Comparison of ENCODE assay signal across 11 cellular contexts in the genomic region with DNA sequence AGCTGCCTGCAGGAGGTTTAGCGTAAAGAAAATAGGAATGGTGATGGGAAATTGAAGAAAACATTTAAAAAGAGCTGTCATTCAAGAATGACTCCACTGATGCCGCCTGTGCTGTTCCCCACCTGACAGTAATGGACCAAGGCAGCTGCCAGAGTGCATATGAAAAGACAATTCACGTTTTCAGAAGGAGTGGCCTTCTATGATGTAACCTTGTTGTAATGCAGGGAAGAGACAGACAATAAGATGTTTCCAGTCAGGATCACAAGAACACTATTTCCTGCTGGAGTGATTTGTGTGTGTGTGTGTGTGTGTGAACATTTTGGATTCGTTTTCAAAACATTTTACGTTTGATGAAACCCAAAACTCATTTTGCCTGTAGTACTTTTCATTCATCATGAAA.
A peak's percentile ranks its signal among the peaks of the same experiment; 100 is the strongest.
DNase-seq lines count a peak whose midpoint lies in the region; ATAC-seq, FAIRE-seq and TF ChIP-seq lines count a peak whose summit lies in the region.
"Had no signal": no experiment of that assay in that cellular context is flagged by ENCODE, and none has a peak within 500 bp of the region (broad histone marks: within the 10 kb centered on the region; RNA-seq: fewer than 3 reads in every experiment).

No MANE protein-coding gene starts in this region.

- no peak overlapping the region for H2BK20ac ChIP-seq in IMR-90 (ENCODE audit: low read depth, low read length)

- no peak overlapping the region for H3K4me3 ChIP-seq in CD8-positive, alpha-beta T cell (ENCODE audit: low read depth, low read length)
- H3K4me3 ChIP-seq in IMR-90 (ENCODE audit: insufficient read depth, low read depth, low read length) (no peak overlapping the region), astrocyte of the spinal cord (ENCODE audit: low read depth, low read length) (no peak overlapping the region), keratinocyte (ENCODE audit: control insufficient read depth in 2 of 3, extremely low read depth in 1 of 3, insufficient read depth in 2 of 3, low read depth in 1 of 3, low read length in 3 of 3) (no peak overlapping the region)

- H2BK120ac ChIP-seq in IMR-90 (ENCODE audit: low read depth, low read length): no peak overlapping the region

- H4K20me1 ChIP-seq in IMR-90 (ENCODE audit: insufficient read depth, low read length) (no peaks in the 10 kb centered on the region), keratinocyte (ENCODE audit: control insufficient read depth, extremely low read depth, insufficient read depth, low read length) (no peaks in the 10 kb centered on the region)

- TF ChIP-seq RAD21 in IMR-90 (IDR thresholded peaks at IDR 0.05; ENCODE audit: low read length): no peak

- H2BK15ac ChIP-seq in IMR-90 (ENCODE audit: low read depth, low read length): no peak overlapping the region

- H3K9me1 ChIP-seq in IMR-90 (ENCODE audit: insufficient read depth, low read length): peaks cover 12% of the 10 kb centered on the region; the same call in 1 of the 2 replicates
- H3K9me1 ChIP-seq in keratinocyte (ENCODE audit: control insufficient read depth, extremely low read depth, insufficient read depth, low read length): no peaks in the 10 kb centered on the region

- H3K27me3 ChIP-seq in CD8-positive, alpha-beta T cell (ENCODE audit: insufficient read depth, low read length): no peaks in the 10 kb centered on the region
- H3K27me3 ChIP-seq in IMR-90 (ENCODE audit: control insufficient read depth, insufficient read depth, low read length) (no peaks in the 10 kb centered on the region), keratinocyte (ENCODE audit: control insufficient read depth, extremely low read depth, insufficient read depth, low read length) (no peaks in the 10 kb centered on the region)

- H3K4ac ChIP-seq in IMR-90 (ENCODE audit: low read depth, low read length): no peak overlapping the region

- no peak overlapping the region for H3K56ac ChIP-seq in IMR-90 (ENCODE audit: extremely low read depth, insufficient read depth, low read length)

- H3K4me2 ChIP-seq in IMR-90 (ENCODE audit: low read depth, low read length) (no peak overlapping the region), keratinocyte (ENCODE audit: control insufficient read depth, extremely low read depth, insufficient read depth, low read depth, low read length) (peak overlapping the region; percentile 18)

- peaks cover 2% of the 10 kb centered on the region for H3K9me3 Mint-ChIP-seq in CD8-positive, alpha-beta T cell
- H3K9me3 Mint-ChIP-seq: stimulated activated naive CD8-positive, alpha-beta T cell treated with anti-CD3 and anti-CD28 coated beads, Interleukin-15, Interleukin-2, amounts not matched to agents 100 ng/mL and 50 ng/mL, for 24 hours had no signal

- H3K36me3 Mint-ChIP-seq in CD8-positive, alpha-beta T cell: peaks cover 7% of the 10 kb centered on the region

- H3K27ac ChIP-seq in CD8-positive, alpha-beta T cell (ENCODE audit: low read depth, low read length): no peak overlapping the region
- H3K27ac ChIP-seq in IMR-90 (ENCODE audit: insufficient read depth, low read length) (no peak overlapping the region), keratinocyte (ENCODE audit: control insufficient read depth, insufficient read depth, low read length) (peak overlapping the region; percentile 76)

- no peak overlapping the region for H4K91ac ChIP-seq in IMR-90 (ENCODE audit: insufficient read depth, low read depth, low read length)

- peaks cover 64% of the 10 kb centered on the region for H3K4me1 Mint-ChIP-seq in CD8-positive, alpha-beta T cell (ENCODE audit: low read depth)

- peaks cover 65% of the 10 kb centered on the region for H3K4me1 ChIP-seq in CD8-positive, alpha-beta T cell (ENCODE audit: insufficient read depth, low read length)
- H3K4me1 ChIP-seq in IMR-90 (ENCODE audit: control insufficient read depth, insufficient read depth, low read length): peaks cover 10% of the 10 kb centered on the region
- peaks cover 17% of the 10 kb centered on the region for H3K4me1 ChIP-seq in keratinocyte (ENCODE audit: control insufficient read depth, extremely low read depth, insufficient read depth, low read length)

- dilution Hi-C loops in IMR-90 (cut with HindIII; ENCODE audit: low sequenced_read_pairs, unreplicated experiment): no loop called here
- dilution Hi-C loops in keratinocyte (cut with MboI; ENCODE audit: extremely low pct_ligation_motif_present, low sequenced_read_pairs): no loop called here

- H3K23ac ChIP-seq in IMR-90 (ENCODE audit: low read depth, low read length): peak overlapping the region; percentile 46; the same call in 1 of the 2 replicates

- H3K14ac ChIP-seq in IMR-90 (replicated peaks; ENCODE audit: low read depth, low read length): peak overlapping the region; percentile 27

- TF ChIP-seq CTCF in CD8-positive, alpha-beta T cell (IDR thresholded peaks at IDR 0.05): no peak
- no peak for TF ChIP-seq CTCF in IMR-90 (conservative IDR thresholded peaks at IDR 0.05; ENCODE audit: low read depth, low read length)
- TF ChIP-seq CTCF in astrocyte of the spinal cord (IDR thresholded peaks at IDR 0.05; ENCODE audit: low read depth, low read length): no peak
- TF ChIP-seq CTCF in keratinocyte (optimal IDR thresholded peaks at IDR 0.05 in 1 of 3, IDR thresholded peaks at IDR 0.05 in 1 of 3, conservative IDR thresholded peaks at IDR 0.05 in 1 of 3; ENCODE audit: extremely low read depth in 1 of 3, insufficient read depth in 2 of 3, low read length in 3 of 3): no peak

- H3K9me3 ChIP-seq in CD8-positive, alpha-beta T cell (ENCODE audit: low read length): no peaks in the 10 kb centered on the region
- H3K9me3 ChIP-seq in IMR-90 (ENCODE audit: control insufficient read depth, insufficient read depth, low read length): no peaks in the 10 kb centered on the region
- no peaks in the 10 kb centered on the region for H3K9me3 ChIP-seq in keratinocyte (ENCODE audit: control insufficient read depth, low read depth, low read length)

- 88% methylated on average over 2 of the region's 5 CpGs; no CpG with 5 or more reads in 1 of the 2 experiments for WGBS in IMR-90 (ENCODE audit: extremely low coverage in 2 of 2, insufficient read length in 1 of 2), 2 experiments

- H2AK9ac ChIP-seq in IMR-90 (replicated peaks; ENCODE audit: low read depth, low read length, poor library complexity): no peak overlapping the region

- H3K79me2 ChIP-seq in keratinocyte (ENCODE audit: control insufficient read depth, insufficient read depth, low read length): no peaks in the 10 kb centered on the region

- POLR2A ChIA-PET in CD8-positive, alpha-beta T cell (lab: Charles Lee): interaction anchor here (0.8 kb wide), 1 partner anchor 13 kb away, joined by 3 read pairs; no protein-coding TSS in a partner anchor
- POLR2A ChIA-PET in IMR-90 (lab: Charles Lee; ENCODE audit: unreplicated experiment): no interaction called here

- intact Hi-C loops in CD8-positive, alpha-beta T cell (cut with DNase I, micrococcal nuclease): no loop called here
- intact Hi-C loops in IMR-90 (cut with micrococcal nuclease): no loop called here

- H2AK5ac ChIP-seq in IMR-90 (ENCODE audit: low read depth, low read length): no peak overlapping the region

- no peak overlapping the region for H4K5ac ChIP-seq in IMR-90 (ENCODE audit: low read depth, low read length)

- in situ Hi-C loops in IMR-90 (cut with MboI; ENCODE audit: low sequenced_read_pairs) (no loop called here), astrocyte of the spinal cord (cut with HindIII; ENCODE audit: low sequenced_read_pairs) (no loop called here)

- no peak overlapping the region for H2BK5ac ChIP-seq in IMR-90 (ENCODE audit: low read depth, low read length, poor library complexity, severe bottlenecking)

- no peak overlapping the region for H4K8ac ChIP-seq in IMR-90 (ENCODE audit: low read depth in 2 of 2, low read length in 2 of 2)

- no peaks in the 10 kb centered on the region for H3K36me3 ChIP-seq in CD8-positive, alpha-beta T cell (ENCODE audit: insufficient read depth, low read length)
- H3K36me3 ChIP-seq in IMR-90 (ENCODE audit: control insufficient read depth, insufficient read depth, low read length) (peaks cover 13% of the 10 kb centered on the region), keratinocyte (ENCODE audit: control insufficient read depth in 2 of 2, extremely low read depth in 1 of 2, insufficient read depth in 2 of 2, low read length in 2 of 2) (peaks cover 3 to 9% of the 10 kb centered on the region in 2 experiments)

- H3K9ac ChIP-seq in IMR-90 (ENCODE audit: low read depth, low read length) (no peak overlapping the region), keratinocyte (ENCODE audit: control insufficient read depth, extremely low read depth, insufficient read depth, low read length) (no peak overlapping the region)

- H2AFZ ChIP-seq in IMR-90 (replicated peaks; ENCODE audit: low read length, poor library complexity): no peak overlapping the region
- no peak overlapping the region for H2AFZ ChIP-seq in keratinocyte (ENCODE audit: control insufficient read depth, low read length)

- no peak overlapping the region for H3K4me3 Mint-ChIP-seq in CD8-positive, alpha-beta T cell
- H3K4me3 Mint-ChIP-seq: CD4-positive, CD25-positive, alpha-beta regulatory T cell; stimulated activated naive CD8-positive, alpha-beta T cell treated with anti-CD3 and anti-CD28 coated beads, Interleukin-15, Interleukin-2, amounts not matched to agents 100 ng/mL and 50 ng/mL, for 24 hours had no signal

- no peak for ATAC-seq in CD8-positive, alpha-beta T cell
- no peak for ATAC-seq in IMR-90 (ENCODE audit: low read depth)
- no peak for ATAC-seq in HG03571 (IDR thresholded peaks at IDR 0.05; ENCODE audit: unreplicated experiment)
- no peak for ATAC-seq in HG03520 (IDR thresholded peaks at IDR 0.05; ENCODE audit: unreplicated experiment)
- no peak for ATAC-seq in HG03095 (IDR thresholded peaks at IDR 0.05; ENCODE audit: unreplicated experiment)

- FAIRE-seq in keratinocyte (lab: Jason Lieb, UNC): peak; percentile 51

- H3K18ac ChIP-seq in IMR-90 (ENCODE audit: low read depth, low read length): no peak overlapping the region

- H3K27ac Mint-ChIP-seq in CD8-positive, alpha-beta T cell: peak overlapping the region; percentile 74
- H3K27ac Mint-ChIP-seq: CD4-positive, CD25-positive, alpha-beta regulatory T cell; stimulated activated naive CD8-positive, alpha-beta T cell treated with anti-CD3 and anti-CD28 coated beads, Interleukin-15, Interleukin-2, amounts not matched to agents 100 ng/mL and 50 ng/mL, for 24 hours had no signal

- peaks cover 5 to 26% of the 10 kb centered on the region in 2 experiments for H3K79me1 ChIP-seq in IMR-90 (ENCODE audit: low read depth in 1 of 2, low read length in 2 of 2)

- no TSS peak for BruUV-seq in IMR-90 (replicated peaks; lab: Mats Ljungman, UMichigan)

- DNase-seq in CD8-positive, alpha-beta T cell: no peak
- DNase-seq in IMR-90 (peak; percentile 61), astrocyte of the spinal cord (ENCODE audit: low read depth, low spot score) (peak; percentile 56), keratinocyte (ENCODE audit: low read depth, low spot score) (no peak), SKM-1 treated with dmso at 0.1 percent for 144 hours (lab: John Stamatoyannopoulos, UW; ENCODE audit: unreplicated experiment) (no peak)
- DNase-seq: CD4-positive, CD25-positive, alpha-beta regulatory T cell; effector CD4-positive, alpha-beta T cell had no signal

- TF ChIP-seq POLR2A in IMR-90 (IDR thresholded peaks at IDR 0.05; ENCODE audit: low read depth, low read length): no peak

- CTCF ChIA-PET in CD8-positive, alpha-beta T cell (lab: Charles Lee): interaction anchor here (4.0 kb wide), 1 partner anchor 37 kb away, joined by 14 read pairs; no protein-coding TSS in a partner anchor
- CTCF ChIA-PET in IMR-90 (lab: Yijun Ruan, JAX): interaction anchor here (0.5 kb wide), 1 partner anchor 82 kb away, joined by 5 read pairs; no protein-coding TSS in a partner anchor

- H3K27me3 Mint-ChIP-seq in CD8-positive, alpha-beta T cell (ENCODE audit: low read depth): no peaks in the 10 kb centered on the region
- H3K27me3 Mint-ChIP-seq: CD4-positive, CD25-positive, alpha-beta regulatory T cell; stimulated activated naive CD8-positive, alpha-beta T cell treated with anti-CD3 and anti-CD28 coated beads, Interleukin-15, Interleukin-2, amounts not matched to agents 100 ng/mL and 50 ng/mL, for 24 hours had no signal

Comparison
In these comparisons a context has a peak if more than half of its experiments do, and no peak if none do; other contexts are left out.
1. DNase-seq: peak in IMR-90 (single experiment) and astrocyte of the spinal cord (single experiment); none in CD8-positive, alpha-beta T cell (0 of 7), keratinocyte (single experiment) and SKM-1 treated with dmso at 0.1 percent for 144 hours (single experiment).